10 cellular contexts compared by ENCODE assay signal in genomic region chr2:241116606-241117560, GRCh38. TPM values are rescaled to one million over a fixed set of nuclear protein-coding genes. Genes with fewer than 3 reads are reported as not detected.
"Had no signal": no experiment of that assay in that cellular context is flagged by ENCODE, and none has a peak within 500 bp of the region (broad histone marks: within the 10 kb centered on the region; RNA-seq: fewer than 3 reads in every experiment).

No MANE protein-coding gene starts in this region.

- H3K9me3 Mint-ChIP-seq: activated CD4-positive, alpha-beta memory T cell treated with anti-CD3 and anti-CD28 coated beads, Interleukin-2, amount 10 ng/mL, durations not matched to agents 7 days and 5 days; activated T-helper 2 cell treated with anti-CD3 and anti-CD28 coated beads, Interferon-gamma antibody, Interleukin-2, Interleukin-4, amounts not matched to agents 10 μg/mL and 5 μg/mL and 100 μg/mL, durations not matched to agents 14 hours and 24 hours and 36 hours; T-helper 2 cell treated with Interferon-gamma antibody and Interleukin-4, amounts not matched to agents 5 μg/mL and 100 μg/mL, for 36 hours had no signal

- ATAC-seq: psoas muscle; sciatic nerve; stimulated activated naive CD8-positive, alpha-beta T cell treated with anti-CD3 and anti-CD28 coated beads, Interleukin-15, amount 100 ng/mL, for 72 hours had no signal

- H3K27ac Mint-ChIP-seq: activated CD4-positive, alpha-beta memory T cell treated with anti-CD3 and anti-CD28 coated beads, Interleukin-2, amount 10 ng/mL, durations not matched to agents 7 days and 5 days; activated T-helper 2 cell treated with anti-CD3 and anti-CD28 coated beads, Interferon-gamma antibody, Interleukin-2, Interleukin-4, amounts not matched to agents 10 μg/mL and 5 μg/mL and 100 μg/mL, durations not matched to agents 14 hours and 24 hours and 36 hours; stimulated activated naive CD8-positive, alpha-beta T cell treated with anti-CD3 and anti-CD28 coated beads, Interleukin-15, amount 100 ng/mL, for 72 hours; T-helper 2 cell treated with Interferon-gamma antibody and Interleukin-4, amounts not matched to agents 5 μg/mL and 100 μg/mL, for 36 hours had no signal

- H3K27me3 Mint-ChIP-seq: activated CD4-positive, alpha-beta memory T cell treated with anti-CD3 and anti-CD28 coated beads, Interleukin-2, amount 10 ng/mL, durations not matched to agents 7 days and 5 days; stimulated activated naive CD8-positive, alpha-beta T cell treated with anti-CD3 and anti-CD28 coated beads, Interleukin-15, amount 100 ng/mL, for 72 hours had no signal

- H3K4me3 Mint-ChIP-seq: activated CD4-positive, alpha-beta memory T cell treated with anti-CD3 and anti-CD28 coated beads, Interleukin-2, amount 10 ng/mL, durations not matched to agents 7 days and 5 days; stimulated activated naive CD8-positive, alpha-beta T cell treated with anti-CD3 and anti-CD28 coated beads, Interleukin-15, amount 100 ng/mL, for 72 hours; T-helper 2 cell treated with Interferon-gamma antibody and Interleukin-4, amounts not matched to agents 5 μg/mL and 100 μg/mL, for 36 hours had no signal

- DNase-seq: activated CD4-positive, alpha-beta memory T cell treated with anti-CD3 and anti-CD28 coated beads, Interleukin-2, amount 10 ng/mL, durations not matched to agents 7 days and 5 days; activated CD4-positive, alpha-beta T cell treated with anti-CD3 and anti-CD28 coated beads for 1 hour; psoas muscle; SJCRH30; stimulated activated naive CD8-positive, alpha-beta T cell treated with anti-CD3 and anti-CD28 coated beads, Interleukin-15, amount 100 ng/mL, for 72 hours; testis had no signal

RNA-seq across cellular contexts. Expression of gene PASK, which starts 32.4 kb away (rescaled TPM):
- total RNA-seq: ascending aorta had no signal
